ENCODE assay signal across 8 cellular contexts in genomic region chr6:73854998-73855718, GRCh38.
DNase-seq lines count a peak whose midpoint lies in the region; ATAC-seq, FAIRE-seq and TF ChIP-seq lines count a peak whose summit lies in the region.

No MANE protein-coding gene starts in this region.

- peaks cover 0 to 2% (median under 1%) of the 10 kb centered on the region in 3 donors for H3K27me3 Mint-ChIP-seq in CD14-positive monocyte (ENCODE audit: low read depth in 3 of 3)
- peaks cover 2% of the 10 kb centered on the region for H3K27me3 Mint-ChIP-seq in mesothelial cell of epicardium (ENCODE audit: low read depth)

- no peak overlapping the region for H3K56ac ChIP-seq in IMR-90 (ENCODE audit: extremely low read depth, insufficient read depth, low read length)

- no peak for TF ChIP-seq POLR2A in IMR-90 (IDR thresholded peaks at IDR 0.05; ENCODE audit: low read depth, low read length)

- H3K36me3 Mint-ChIP-seq in CD14-positive monocyte (no peaks in the 10 kb centered on the region), mesothelial cell of epicardium (no peaks in the 10 kb centered on the region)

- no peak overlapping the region for H2BK15ac ChIP-seq in IMR-90 (ENCODE audit: low read depth, low read length)

- no peaks in the 10 kb centered on the region for H4K20me1 ChIP-seq in IMR-90 (ENCODE audit: insufficient read depth, low read length)

- no peak overlapping the region for H3K4ac ChIP-seq in IMR-90 (ENCODE audit: low read depth, low read length)

- H3K14ac ChIP-seq in IMR-90 (replicated peaks; ENCODE audit: low read depth, low read length) = no peak overlapping the region

- in situ Hi-C loops in IMR-90 (cut with MboI; ENCODE audit: low sequenced_read_pairs) = loop anchor here (10.0 kb wide), 1 partner anchor 1360 kb away; no protein-coding TSS in a partner anchor

- H3K9me3 ChIP-seq in IMR-90 (ENCODE audit: control insufficient read depth, insufficient read depth, low read length) = peaks cover 2% of the 10 kb centered on the region; the same call in 1 of the 2 replicates

- no peak overlapping the region for H3K23ac ChIP-seq in IMR-90 (ENCODE audit: low read depth, low read length)

- peak; percentile 60 for FAIRE-seq in GM18507 (lab: Jason Lieb, UNC)

- no peak overlapping the region for H3K18ac ChIP-seq in IMR-90 (ENCODE audit: low read depth, low read length)

- CTCF ChIA-PET in IMR-90 (lab: Yijun Ruan, JAX) = interaction anchor here (0.7 to 0.9 kb wide), 4 partner anchors 113 to 1354 kb away, joined by 3 read pairs; no protein-coding TSS in a partner anchor

- H3K27ac ChIP-seq in IMR-90 (ENCODE audit: insufficient read depth, low read length) (no peak overlapping the region), coronary artery (no peak overlapping the region)

- H3K9ac ChIP-seq in IMR-90 (ENCODE audit: low read depth, low read length) = no peak overlapping the region; the same call in 1 of the 2 replicates

- H4K91ac ChIP-seq in IMR-90 (ENCODE audit: insufficient read depth, low read depth, low read length) = no peak overlapping the region

- H2AK9ac ChIP-seq in IMR-90 (replicated peaks; ENCODE audit: low read depth, low read length, poor library complexity) = no peak overlapping the region

- no peak overlapping the region for H2BK20ac ChIP-seq in IMR-90 (ENCODE audit: low read depth, low read length)

- H3K36me3 ChIP-seq in IMR-90 (ENCODE audit: control insufficient read depth, insufficient read depth, low read length) = no peaks in the 10 kb centered on the region

- dilution Hi-C loops in IMR-90 (cut with HindIII; ENCODE audit: low sequenced_read_pairs, unreplicated experiment) = no loop called here

- peaks cover 4% of the 10 kb centered on the region for H3K4me1 ChIP-seq in IMR-90 (ENCODE audit: control insufficient read depth, insufficient read depth, low read length)

- POLR2A ChIA-PET in IMR-90 (lab: Charles Lee; ENCODE audit: unreplicated experiment) = no interaction called here

- no CpG with 5 or more reads among the region's 5 CpGs for whole genome bisulfite sequencing in IMR-90 (ENCODE audit: extremely low coverage in 2 of 2, insufficient read length in 1 of 2), 2 experiments

- H2AK5ac ChIP-seq in IMR-90 (ENCODE audit: low read depth, low read length) = no peak overlapping the region

- intact Hi-C loops in CD14-positive monocyte (cut with micrococcal nuclease) (loop anchor here in 1 of 2 donors (10.0 kb wide), 2 partner anchors 100 to 1360 kb away; no protein-coding TSS in a partner anchor), IMR-90 (cut with micrococcal nuclease) (loop anchor here (1.0 to 5.0 kb wide), 4 partner anchors 112 to 1354 kb away; no protein-coding TSS in a partner anchor)

- ATAC-seq in IMR-90 (ENCODE audit: low read depth) (peak; percentile 53; the same call in 1 of the 2 replicates), HG02763 (IDR thresholded peaks at IDR 0.05; ENCODE audit: unreplicated experiment) (no peak), GM21723 (IDR thresholded peaks at IDR 0.05; ENCODE audit: unreplicated experiment) (no peak)

- H3K4me3 ChIP-seq in IMR-90 (ENCODE audit: insufficient read depth, low read depth, low read length) (no peak overlapping the region), coronary artery (peak overlapping the region; percentile 15)

- H3K4me1 Mint-ChIP-seq in CD14-positive monocyte (no peaks in the 10 kb centered on the region), mesothelial cell of epicardium (peaks cover 4% of the 10 kb centered on the region)

- no peaks in the 10 kb centered on the region for H3K79me1 ChIP-seq in IMR-90 (ENCODE audit: low read depth in 1 of 2, low read length in 2 of 2)

- TF ChIP-seq RAD21 in IMR-90 (IDR thresholded peaks at IDR 0.05; ENCODE audit: low read length) = peak; percentile 78

- no peaks in the 10 kb centered on the region for H3K27me3 ChIP-seq in IMR-90 (ENCODE audit: control insufficient read depth, insufficient read depth, low read length)

- no peak overlapping the region for H4K5ac ChIP-seq in IMR-90 (ENCODE audit: low read depth, low read length)

- no peak overlapping the region for H2BK120ac ChIP-seq in IMR-90 (ENCODE audit: low read depth, low read length)

- no peak overlapping the region for H3K27ac Mint-ChIP-seq in CD14-positive monocyte
- H3K27ac Mint-ChIP-seq in mesothelial cell of epicardium = no peak overlapping the region

- no TSS peak for BruUV-seq in IMR-90 (replicated peaks; lab: Mats Ljungman, UMichigan)

- no peaks in the 10 kb centered on the region; the same call in 1 of the 2 replicates for H3K9me1 ChIP-seq in IMR-90 (ENCODE audit: insufficient read depth, low read length)

- TF ChIP-seq CTCF in CD14-positive monocyte (IDR thresholded peaks at IDR 0.05) = peak; percentile 83
- peak; percentile 86 for TF ChIP-seq CTCF in IMR-90 (conservative IDR thresholded peaks at IDR 0.05; ENCODE audit: low read depth, low read length)
- peak; percentile 74 for TF ChIP-seq CTCF in coronary artery (IDR thresholded peaks at IDR 0.05)
- TF ChIP-seq CTCF in mesothelial cell of epicardium (IDR thresholded peaks at IDR 0.05; ENCODE audit: unreplicated experiment) = peak; percentile 96

- H4K8ac ChIP-seq in IMR-90 (ENCODE audit: low read depth in 2 of 2, low read length in 2 of 2) = no peak overlapping the region; a peak in 1 of 4 replicates

- no peak overlapping the region for H2BK5ac ChIP-seq in IMR-90 (ENCODE audit: low read depth, low read length, poor library complexity, severe bottlenecking)

- H3K9me3 Mint-ChIP-seq in CD14-positive monocyte (peaks cover 0 to 8% (median 2%) of the 10 kb centered on the region in 7 donors), mesothelial cell of epicardium (peaks cover 4% of the 10 kb centered on the region)

- H3K4me3 Mint-ChIP-seq in CD14-positive monocyte (peak overlapping the region in 1 of 2 donors; percentile 35), mesothelial cell of epicardium (no peak overlapping the region)

- no peak overlapping the region for H2AFZ ChIP-seq in IMR-90 (replicated peaks; ENCODE audit: low read length, poor library complexity)

- peak overlapping the region; percentile 57; the same call in 1 of the 2 replicates for H3K4me2 ChIP-seq in IMR-90 (ENCODE audit: low read depth, low read length)

- no peak for DNase-seq in CD14-positive monocyte (ENCODE audit: low spot score)
- DNase-seq in GM18507 (ENCODE audit: extremely low spot score, insufficient read length, low read depth) = no peak
- peak; percentile 73 for DNase-seq in IMR-90
- DNase-seq in OCI-M1 (lab: John Stamatoyannopoulos, UW) = peak; percentile 90
- DNase-seq in coronary artery (ENCODE audit: low spot score) = no peak
- DNase-seq in mesothelial cell of epicardium (ENCODE audit: low spot score in 2 of 2, unreplicated experiment in 2 of 2) = no peak

TF ChIP-seq in IMR-90, 13 proteins besides CTCF, POLR2A, EP300 and RAD21:
- TF ChIP-seq FOS (IDR thresholded peaks at IDR 0.05; ENCODE audit: low read depth, low read length) = no peak
- no peak for TF ChIP-seq MXI1 (IDR thresholded peaks at IDR 0.05; ENCODE audit: borderline replicate concordance, low read depth, low read length)
- TF ChIP-seq ELK1 (IDR thresholded peaks at IDR 0.05; ENCODE audit: borderline replicate concordance, low read depth, low read length) = no peak
- TF ChIP-seq RCOR1 (IDR thresholded peaks at IDR 0.05; ENCODE audit: insufficient replicate concordance, low read length) = no peak
- peak; percentile 87 for TF ChIP-seq CEBPB (IDR thresholded peaks at IDR 0.05; ENCODE audit: low read depth, low read length)
- TF ChIP-seq SMC3 (IDR thresholded peaks at IDR 0.05; ENCODE audit: low read depth, low read length) = peak; percentile 69
- no peak for TF ChIP-seq CHD1 (IDR thresholded peaks at IDR 0.05; ENCODE audit: low read depth, low read length)
TF ChIP-seq in IMR-90: peak in this region for 2.

Comparison
In these comparisons a context has a peak if more than half of its experiments do, and no peak if none do; other contexts are left out.
1. DNase-seq: peak in IMR-90 (single experiment) and OCI-M1 (single experiment); none in CD14-positive monocyte (single experiment), GM18507 (single experiment), coronary artery (single experiment) and mesothelial cell of epicardium (0 of 2).
2. Peak in every context shown above with its lines, with median percentiles within 50 percentile points of each other: CTCF ChIP-seq.